ENCODE assay signal across 21 cellular contexts in genomic region chr6:89680150-89680549, GRCh38. TPM values are rescaled to one million over a fixed set of nuclear protein-coding genes. Genes with fewer than 3 reads are reported as not detected.
DNase-seq lines count a peak whose midpoint lies in the region; ATAC-seq, FAIRE-seq and TF ChIP-seq lines count a peak whose summit lies in the region.
"Had no signal": no experiment of that assay in that cellular context is flagged by ENCODE, and none has a peak within 500 bp of the region (broad histone marks: within the 10 kb centered on the region; RNA-seq: fewer than 3 reads in every experiment).

No MANE protein-coding gene starts in this region.

- no peaks in the 10 kb centered on the region for H3K4me1 Mint-ChIP-seq in stimulated activated effector memory CD8-positive, alpha-beta T cell treated with anti-CD3 and anti-CD28 coated beads, Interleukin-12 subunit alpha, Interleukin-12 subunit beta, amount 100 ng/mL, for 72 hours
- H3K4me1 Mint-ChIP-seq: activated naive CD4-positive, alpha-beta T cell treated with anti-CD3 and anti-CD28 coated beads, Interleukin-2, amount 50 U/mL, for 24 hours; CD4-positive, alpha-beta memory T cell; T-cell had no signal

- no peaks in the 10 kb centered on the region for H3K27me3 ChIP-seq in endothelial cell of umbilical vein (ENCODE audit: control insufficient read depth in 2 of 2, insufficient read depth in 2 of 2, low read length in 2 of 2)
- H3K27me3 ChIP-seq: thyroid gland had no signal

- H3K79me2 ChIP-seq in endothelial cell of umbilical vein (ENCODE audit: control insufficient read depth, insufficient read depth, low read length): no peaks in the 10 kb centered on the region

- BruUV-seq in endothelial cell of umbilical vein (replicated peaks; lab: Mats Ljungman, UMichigan): no TSS peak

- TF ChIP-seq POLR2A in endothelial cell of umbilical vein (IDR thresholded peaks at IDR 0.05; ENCODE audit: low read depth, low read length): no peak

- H3K9me1 ChIP-seq in endothelial cell of umbilical vein (replicated peaks; ENCODE audit: control insufficient read depth, extremely low read depth, insufficient read depth, low read length): no peaks in the 10 kb centered on the region

- H3K36me3 Mint-ChIP-seq in stimulated activated effector memory CD8-positive, alpha-beta T cell treated with anti-CD3 and anti-CD28 coated beads, Interleukin-12 subunit alpha, Interleukin-12 subunit beta, amount 100 ng/mL, for 72 hours: peaks cover 100% of the 10 kb centered on the region

- intact Hi-C loops in Right ventricle myocardium superior (cut with DNase I) (no loop called here), cardiac septum (cut with DNase I) (no loop called here), endothelial cell of umbilical vein (cut with micrococcal nuclease) (no loop called here)

- H2AFZ ChIP-seq in endothelial cell of umbilical vein (ENCODE audit: low read depth, low read length): no peak overlapping the region

- dilution Hi-C loops in endothelial cell of umbilical vein (cut with MboI; ENCODE audit: extremely low pct_ligation_motif_present, low sequenced_read_pairs): no loop called here

- H3K27ac Mint-ChIP-seq in stimulated activated effector memory CD8-positive, alpha-beta T cell treated with anti-CD3 and anti-CD28 coated beads, Interleukin-12 subunit alpha, Interleukin-12 subunit beta, amount 100 ng/mL, for 72 hours: peak overlapping the region; percentile 48
- H3K27ac Mint-ChIP-seq: CD4-positive, alpha-beta memory T cell; T-cell had no signal

- ATAC-seq in Right ventricle myocardium superior (ENCODE audit: poor library complexity): peak; percentile 30
- no peak for ATAC-seq in stimulated activated effector memory CD8-positive, alpha-beta T cell treated with anti-CD3 and anti-CD28 coated beads, Interleukin-12 subunit alpha, Interleukin-12 subunit beta, amount 100 ng/mL, for 72 hours
- ATAC-seq: esophagus mucosa, T-cell had no signal

- FAIRE-seq in endothelial cell of umbilical vein (lab: Jason Lieb, UNC): peak; percentile 4

- H3K4me1 ChIP-seq in endothelial cell of umbilical vein (ENCODE audit: control insufficient read depth, extremely low read depth, insufficient read depth, low read length): no peaks in the 10 kb centered on the region
- H3K4me1 ChIP-seq: thyroid gland had no signal

- no peak overlapping the region for H3K27ac ChIP-seq in endothelial cell of umbilical vein (ENCODE audit: insufficient read depth, low read depth, low read length)
- H3K27ac ChIP-seq: thyroid gland had no signal

- no peak overlapping the region for H3K4me2 ChIP-seq in endothelial cell of umbilical vein (ENCODE audit: insufficient read depth, low read length)

- no peak overlapping the region for H3K4me3 Mint-ChIP-seq in stimulated activated effector memory CD8-positive, alpha-beta T cell treated with anti-CD3 and anti-CD28 coated beads, Interleukin-12 subunit alpha, Interleukin-12 subunit beta, amount 100 ng/mL, for 72 hours
- H3K4me3 Mint-ChIP-seq: activated naive CD4-positive, alpha-beta T cell treated with anti-CD3 and anti-CD28 coated beads, Interleukin-2, amount 50 U/mL, for 24 hours; CD4-positive, alpha-beta memory T cell; T-cell had no signal

- no peak for TF ChIP-seq CTCF in endothelial cell of umbilical vein (IDR thresholded peaks at IDR 0.05; ENCODE audit: extremely low read depth in 1 of 2, insufficient read depth in 1 of 2, low read depth in 1 of 2, low read length in 2 of 2)

- DNase-seq in Right ventricle myocardium superior (no peak), cardiac septum (ENCODE audit: low spot score) (no peak), endothelial cell of umbilical vein (ENCODE audit: low read depth, low spot score) (peak; percentile 10), NCI-H1694 treated with DMSO at 0.1 percent for 48 hours (lab: John Stamatoyannopoulos, UW) (no peak), superior temporal gyrus (ENCODE audit: extremely low spot score) (no peak)
- no peak for DNase-seq in stimulated activated effector memory CD8-positive, alpha-beta T cell treated with anti-CD3 and anti-CD28 coated beads, Interleukin-12 subunit alpha, Interleukin-12 subunit beta, amount 100 ng/mL, for 72 hours (ENCODE audit: low spot score in 2 of 2)
- DNase-seq: activated CD4-positive, alpha-beta T cell treated with anti-CD3 and anti-CD28 coated beads for 4 hours; aorta; CD4-positive, alpha-beta memory T cell; central memory CD4-positive, alpha-beta T cell; DMS153; NCI-H187; NCI-H774; OCI-M1; SHP77; stimulated activated naive CD4-positive, alpha-beta T cell; T-cell; thyroid gland had no signal

- H3K9ac ChIP-seq in endothelial cell of umbilical vein (replicated peaks; ENCODE audit: extremely low read depth, insufficient read depth, low read length): no peak overlapping the region

- no peaks in the 10 kb centered on the region for H3K9me3 ChIP-seq in endothelial cell of umbilical vein (replicated peaks; ENCODE audit: control insufficient read depth, insufficient read depth, low read length)
- H3K9me3 ChIP-seq: thyroid gland had no signal

- peaks cover 22 to 23% of the 10 kb centered on the region in 2 experiments for H3K36me3 ChIP-seq in endothelial cell of umbilical vein (ENCODE audit: control insufficient read depth in 2 of 2, extremely low read depth in 1 of 2, insufficient read depth in 2 of 2, low read length in 2 of 2)

- TF ChIP-seq RAD21 in Ishikawa (IDR thresholded peaks at IDR 0.05; ENCODE audit: low read depth): no peak

- no peak overlapping the region for H3K4me3 ChIP-seq in endothelial cell of umbilical vein (replicated peaks in 1 of 3; ENCODE audit: insufficient read depth in 1 of 3, low read depth in 1 of 3, low read length in 3 of 3)
- H3K4me3 ChIP-seq: thyroid gland had no signal

- no peaks in the 10 kb centered on the region for H3K9me3 Mint-ChIP-seq in stimulated activated effector memory CD8-positive, alpha-beta T cell treated with anti-CD3 and anti-CD28 coated beads, Interleukin-12 subunit alpha, Interleukin-12 subunit beta, amount 100 ng/mL, for 72 hours
- H3K9me3 Mint-ChIP-seq: activated naive CD4-positive, alpha-beta T cell treated with anti-CD3 and anti-CD28 coated beads, Interleukin-2, amount 50 U/mL, for 24 hours; CD4-positive, alpha-beta memory T cell; T-cell had no signal

- TF ChIP-seq EP300 in Ishikawa (IDR thresholded peaks at IDR 0.05; ENCODE audit: borderline replicate concordance): no peak

- H4K20me1 ChIP-seq in endothelial cell of umbilical vein (replicated peaks; ENCODE audit: control insufficient read depth, extremely low read depth, insufficient read depth, low read length): no peaks in the 10 kb centered on the region

- CTCF ChIA-PET in endothelial cell of umbilical vein (lab: Charles Lee): interaction anchor here (1.3 kb wide), 1 partner anchor 248 kb away, joined by 3 read pairs; no protein-coding TSS in a partner anchor

- POLR2A ChIA-PET in endothelial cell of umbilical vein (lab: Charles Lee): no interaction called here

TF ChIP-seq in Ishikawa, 13 proteins besides CTCF, POLR2A, EP300 and RAD21:
- TF ChIP-seq TEAD4 (IDR thresholded peaks at IDR 0.05) (no peak), FOXM1 (IDR thresholded peaks at IDR 0.05; ENCODE audit: borderline replicate concordance, low read depth) (no peak), CREB1 (IDR thresholded peaks at IDR 0.05; ENCODE audit: low read depth) (no peak), NFIC (IDR thresholded peaks at IDR 0.05) (peak; percentile 65), EGR1 (IDR thresholded peaks at IDR 0.05) (no peak), USF1 (IDR thresholded peaks at IDR 0.05) (no peak), TAF1 (IDR thresholded peaks at IDR 0.05; ENCODE audit: low read depth) (no peak)

TF ChIP-seq in endothelial cell of umbilical vein, 7 proteins besides CTCF, POLR2A, EP300 and RAD21:
- TF ChIP-seq GATA2 (IDR thresholded peaks at IDR 0.05; ENCODE audit: insufficient read depth, insufficient read length, low read depth, low read length) (no peak), POLR2AphosphoS5 (IDR thresholded peaks at IDR 0.05; ENCODE audit: insufficient read depth, low read depth, low read length) (no peak), FOS (IDR thresholded peaks at IDR 0.05; ENCODE audit: borderline replicate concordance, insufficient read depth, low read length) (no peak), MAX (IDR thresholded peaks at IDR 0.05; ENCODE audit: insufficient read depth, insufficient read length) (no peak), EZH2 (IDR thresholded peaks at IDR 0.05; ENCODE audit: borderline replicate concordance, low read depth, low read length, severe bottlenecking) (no peak), MYC (IDR thresholded peaks at IDR 0.05; ENCODE audit: low read depth, low read length) (no peak), JUN (IDR thresholded peaks at IDR 0.05; ENCODE audit: borderline replicate concordance, insufficient read depth, insufficient read length, low read depth) (no peak)

RNA-seq across cellular contexts. Expression of gene LYRM2, which starts 41.6 kb away (rescaled TPM):
- total RNA-seq in Right ventricle myocardium superior (33.0 TPM), cardiac septum (36.2 TPM), endothelial cell of umbilical vein (37.7 and 41.9 TPM in 2 replicates)
- 6.3 and 11.8 TPM in 2 replicates for polyA plus RNA-seq in endothelial cell of umbilical vein
- polyA plus RNA-seq in endothelial cell of umbilical vein (2011; cell fraction: cytosol; rRNA removed): 25.8 and 28.9 TPM in 2 replicates
- polyA plus RNA-seq in endothelial cell of umbilical vein (2011; cell fraction: nucleus; rRNA removed): 7.1 and 9.9 TPM in 2 replicates
- 25.2 and 37.6 TPM in 2 replicates for polyA plus RNA-seq in endothelial cell of umbilical vein (2012)
- 5.3 and 5.8 TPM in 2 replicates for polyA minus RNA-seq in endothelial cell of umbilical vein
- polyA minus RNA-seq in endothelial cell of umbilical vein (2011; cell fraction: cytosol; rRNA and poly(A)+ RNA removed): 7.9 TPM
- polyA minus RNA-seq in endothelial cell of umbilical vein (2011; cell fraction: nucleus; rRNA and poly(A)+ RNA removed): 7.3 and 12.1 TPM in 2 replicates
